In the genomic region with DNA sequence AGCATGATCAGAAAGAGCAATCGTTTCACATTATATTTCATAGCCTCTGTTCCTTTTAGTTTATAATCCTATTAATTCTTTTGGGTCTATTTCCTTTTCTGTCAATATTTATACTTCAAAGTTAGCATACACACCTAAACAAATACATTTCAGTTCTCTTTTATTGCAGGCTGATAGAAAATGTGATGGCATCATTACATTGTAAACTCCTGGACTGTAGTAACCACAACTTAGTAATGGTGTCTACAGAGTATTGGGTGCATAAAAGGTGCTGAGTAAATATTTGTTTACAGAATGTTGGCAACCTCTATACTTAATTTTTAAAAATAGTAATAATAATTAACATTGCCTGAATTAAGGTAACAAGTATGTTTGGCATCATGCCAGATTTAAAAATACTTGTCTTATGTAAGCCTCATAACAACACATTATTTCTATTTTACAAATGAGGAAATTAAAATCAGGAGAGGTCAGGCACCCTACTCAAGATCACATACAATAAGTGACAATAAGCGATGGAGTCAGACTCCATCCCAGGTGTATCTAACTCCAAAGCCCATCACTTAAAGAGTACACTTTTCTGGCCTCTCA, we compare ENCODE assay signal across 1 cellular context.
TF ChIP-seq lines count a peak whose summit lies in the region.

No MANE protein-coding gene starts in this region.

TF ChIP-seq in SK-N-SH treated with all-trans-retinoic acid at 6 μM for 48 hours, 23 proteins besides CTCF, POLR2A, EP300 and RAD21:
- TF ChIP-seq, protein P1, sequence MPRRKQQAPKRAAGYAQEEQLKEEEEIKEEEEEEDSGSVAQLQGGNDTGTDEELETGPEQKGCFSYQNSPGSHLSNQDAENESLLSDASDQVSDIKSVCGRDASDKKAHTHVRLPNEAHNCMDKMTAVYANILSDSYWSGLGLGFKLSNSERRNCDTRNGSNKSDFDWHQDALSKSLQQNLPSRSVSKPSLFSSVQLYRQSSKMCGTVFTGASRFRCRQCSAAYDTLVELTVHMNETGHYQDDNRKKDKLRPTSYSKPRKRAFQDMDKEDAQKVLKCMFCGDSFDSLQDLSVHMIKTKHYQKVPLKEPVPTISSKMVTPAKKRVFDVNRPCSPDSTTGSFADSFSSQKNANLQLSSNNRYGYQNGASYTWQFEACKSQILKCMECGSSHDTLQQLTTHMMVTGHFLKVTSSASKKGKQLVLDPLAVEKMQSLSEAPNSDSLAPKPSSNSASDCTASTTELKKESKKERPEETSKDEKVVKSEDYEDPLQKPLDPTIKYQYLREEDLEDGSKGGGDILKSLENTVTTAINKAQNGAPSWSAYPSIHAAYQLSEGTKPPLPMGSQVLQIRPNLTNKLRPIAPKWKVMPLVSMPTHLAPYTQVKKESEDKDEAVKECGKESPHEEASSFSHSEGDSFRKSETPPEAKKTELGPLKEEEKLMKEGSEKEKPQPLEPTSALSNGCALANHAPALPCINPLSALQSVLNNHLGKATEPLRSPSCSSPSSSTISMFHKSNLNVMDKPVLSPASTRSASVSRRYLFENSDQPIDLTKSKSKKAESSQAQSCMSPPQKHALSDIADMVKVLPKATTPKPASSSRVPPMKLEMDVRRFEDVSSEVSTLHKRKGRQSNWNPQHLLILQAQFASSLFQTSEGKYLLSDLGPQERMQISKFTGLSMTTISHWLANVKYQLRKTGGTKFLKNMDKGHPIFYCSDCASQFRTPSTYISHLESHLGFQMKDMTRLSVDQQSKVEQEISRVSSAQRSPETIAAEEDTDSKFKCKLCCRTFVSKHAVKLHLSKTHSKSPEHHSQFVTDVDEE (CRISPR knock-in tag; IDR thresholded peaks at IDR 0.05) = no peak
- TF ChIP-seq ARNTL (CRISPR knock-in tag; IDR thresholded peaks at IDR 0.05; ENCODE audit: borderline replicate concordance, low read depth) (no peak), TCF4 (CRISPR knock-in tag; IDR thresholded peaks at IDR 0.05; ENCODE audit: borderline replicate concordance) (no peak), PPARA (CRISPR knock-in tag; IDR thresholded peaks at IDR 0.05; ENCODE audit: borderline replicate concordance) (no peak), ZNF70 (CRISPR knock-in tag; IDR thresholded peaks at IDR 0.05) (no peak), ZFP30 (CRISPR knock-in tag; IDR thresholded peaks at IDR 0.05) (no peak), ISL1 (CRISPR knock-in tag; IDR thresholded peaks at IDR 0.05) (no peak), ZFP3 (CRISPR knock-in tag; IDR thresholded peaks at IDR 0.05) (no peak), SNAI2 (CRISPR knock-in tag; IDR thresholded peaks at IDR 0.05) (no peak), OSR1 (CRISPR knock-in tag; IDR thresholded peaks at IDR 0.05) (no peak), RARB (CRISPR knock-in tag; IDR thresholded peaks at IDR 0.05) (no peak), CSDC2 (CRISPR knock-in tag; IDR thresholded peaks at IDR 0.05) (no peak), BACH2 (CRISPR knock-in tag; IDR thresholded peaks at IDR 0.05; ENCODE audit: borderline replicate concordance) (no peak), TOX (CRISPR knock-in tag; IDR thresholded peaks at IDR 0.05; ENCODE audit: borderline replicate concordance) (no peak), POU6F1 (CRISPR knock-in tag; IDR thresholded peaks at IDR 0.05; ENCODE audit: borderline replicate concordance, low read depth) (no peak)
- TF ChIP-seq, protein P2, sequence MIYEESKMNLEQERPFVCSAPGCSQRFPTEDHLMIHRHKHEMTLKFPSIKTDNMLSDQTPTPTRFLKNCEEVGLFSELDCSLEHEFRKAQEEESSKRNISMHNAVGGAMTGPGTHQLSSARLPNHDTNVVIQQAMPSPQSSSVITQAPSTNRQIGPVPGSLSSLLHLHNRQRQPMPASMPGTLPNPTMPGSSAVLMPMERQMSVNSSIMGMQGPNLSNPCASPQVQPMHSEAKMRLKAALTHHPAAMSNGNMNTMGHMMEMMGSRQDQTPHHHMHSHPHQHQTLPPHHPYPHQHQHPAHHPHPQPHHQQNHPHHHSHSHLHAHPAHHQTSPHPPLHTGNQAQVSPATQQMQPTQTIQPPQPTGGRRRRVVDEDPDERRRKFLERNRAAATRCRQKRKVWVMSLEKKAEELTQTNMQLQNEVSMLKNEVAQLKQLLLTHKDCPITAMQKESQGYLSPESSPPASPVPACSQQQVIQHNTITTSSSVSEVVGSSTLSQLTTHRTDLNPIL (CRISPR knock-in tag; IDR thresholded peaks at IDR 0.05; ENCODE audit: low read depth) = no peak
- TF ChIP-seq, protein P3, sequence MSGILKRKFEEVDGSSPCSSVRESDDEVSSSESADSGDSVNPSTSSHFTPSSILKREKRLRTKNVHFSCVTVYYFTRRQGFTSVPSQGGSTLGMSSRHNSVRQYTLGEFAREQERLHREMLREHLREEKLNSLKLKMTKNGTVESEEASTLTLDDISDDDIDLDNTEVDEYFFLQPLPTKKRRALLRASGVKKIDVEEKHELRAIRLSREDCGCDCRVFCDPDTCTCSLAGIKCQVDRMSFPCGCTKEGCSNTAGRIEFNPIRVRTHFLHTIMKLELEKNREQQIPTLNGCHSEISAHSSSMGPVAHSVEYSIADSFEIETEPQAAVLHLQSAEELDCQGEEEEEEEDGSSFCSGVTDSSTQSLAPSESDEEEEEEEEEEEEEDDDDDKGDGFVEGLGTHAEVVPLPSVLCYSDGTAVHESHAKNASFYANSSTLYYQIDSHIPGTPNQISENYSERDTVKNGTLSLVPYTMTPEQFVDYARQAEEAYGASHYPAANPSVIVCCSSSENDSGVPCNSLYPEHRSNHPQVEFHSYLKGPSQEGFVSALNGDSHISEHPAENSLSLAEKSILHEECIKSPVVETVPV (CRISPR knock-in tag; IDR thresholded peaks at IDR 0.05) = no peak
